In the genomic region with DNA sequence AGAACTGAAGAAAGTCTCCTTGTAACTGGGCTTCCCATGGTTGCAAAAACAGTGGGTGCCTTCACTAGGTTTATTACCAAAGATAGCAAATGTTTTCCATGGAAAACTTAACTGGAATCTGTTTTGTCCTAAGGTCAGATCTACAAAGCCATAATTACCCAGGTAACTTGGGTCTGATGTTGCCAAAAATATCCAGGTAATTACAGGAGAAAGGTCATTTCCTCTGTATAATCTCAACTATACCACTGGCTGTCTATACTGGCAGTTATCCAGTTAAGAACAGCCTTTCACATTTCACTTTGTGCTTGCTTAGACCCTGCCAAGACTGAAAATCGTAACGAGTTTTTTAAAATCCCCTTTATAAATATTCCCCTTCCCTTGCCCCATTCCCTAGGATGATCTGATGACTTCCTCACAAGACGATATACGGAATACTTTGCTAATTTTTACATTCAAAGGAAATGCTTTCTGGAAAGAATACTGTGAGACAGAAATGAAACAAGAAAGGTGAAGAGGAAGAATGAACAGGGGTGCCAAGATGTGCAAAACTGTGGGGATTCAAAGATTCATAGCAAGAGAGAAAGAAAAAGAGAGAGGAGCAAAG, we compare ENCODE assay signal across 8 cellular contexts.
A peak's percentile ranks its signal among the peaks of the same experiment; 100 is the strongest.
DNase-seq lines count a peak whose midpoint lies in the region; ATAC-seq, FAIRE-seq and TF ChIP-seq lines count a peak whose summit lies in the region.

No MANE protein-coding gene starts in this region.

- no peak overlapping the region for H3K9ac ChIP-seq in keratinocyte (ENCODE audit: control insufficient read depth, extremely low read depth, insufficient read depth, low read length)

- FAIRE-seq in keratinocyte (lab: Jason Lieb, UNC) (no peak), urothelium cell line (lab: Jason Lieb, UNC) (no peak)

- H3K4me1 Mint-ChIP-seq in T-helper 1 cell treated with Interleukin-12 subunit alpha and Interleukin-12 subunit beta and Interleukin-4 antibody, amounts not matched to agents 30 μg/mL and 1 μg/mL, for 36 hours (ENCODE audit: low read depth): peaks cover 15% of the 10 kb centered on the region
- H3K4me1 Mint-ChIP-seq in activated CD8-positive, alpha-beta T cell treated with anti-CD3 and anti-CD28 coated beads, Interleukin-2, amount 10 ng/mL, durations not matched to agents 7 days and 5 days (ENCODE audit: low read depth): peaks cover 60% of the 10 kb centered on the region
- H3K4me1 Mint-ChIP-seq in stimulated activated naive CD8-positive, alpha-beta T cell treated with anti-CD3 and anti-CD28 coated beads, Interleukin-15, amount 100 ng/mL, for 72 hours: peaks cover 50% of the 10 kb centered on the region

- CTCF ChIA-PET in activated CD8-positive, alpha-beta T cell treated with anti-CD3 and anti-CD28 coated beads, Interleukin-2, amount 10 ng/mL, durations not matched to agents 7 days and 5 days (lab: Charles Lee): interaction anchor here (0.7 to 4.8 kb wide), 23 partner anchors 11 to 395 kb away, joined by 3 to 58 read pairs (median 5); a partner anchor contains a TSS

- peaks cover 15% of the 10 kb centered on the region for H3K4me1 ChIP-seq in keratinocyte (ENCODE audit: control insufficient read depth, extremely low read depth, insufficient read depth, low read length)

- peak overlapping the region; percentile 90 for H2AFZ ChIP-seq in keratinocyte (ENCODE audit: control insufficient read depth, low read length)

- H3K27me3 Mint-ChIP-seq in T-helper 1 cell treated with Interleukin-12 subunit alpha and Interleukin-12 subunit beta and Interleukin-4 antibody, amounts not matched to agents 30 μg/mL and 1 μg/mL, for 36 hours (ENCODE audit: low read depth): peaks cover 75% of the 10 kb centered on the region
- peaks cover 5% of the 10 kb centered on the region for H3K27me3 Mint-ChIP-seq in activated CD8-positive, alpha-beta T cell treated with anti-CD3 and anti-CD28 coated beads, Interleukin-2, amount 10 ng/mL, durations not matched to agents 7 days and 5 days (ENCODE audit: low read depth)
- H3K27me3 Mint-ChIP-seq in stimulated activated naive CD8-positive, alpha-beta T cell treated with anti-CD3 and anti-CD28 coated beads, Interleukin-15, amount 100 ng/mL, for 72 hours: no peaks in the 10 kb centered on the region

- H3K36me3 Mint-ChIP-seq in T-helper 1 cell treated with Interleukin-12 subunit alpha and Interleukin-12 subunit beta and Interleukin-4 antibody, amounts not matched to agents 30 μg/mL and 1 μg/mL, for 36 hours (ENCODE audit: low read depth): no peaks in the 10 kb centered on the region
- H3K36me3 Mint-ChIP-seq in activated CD8-positive, alpha-beta T cell treated with anti-CD3 and anti-CD28 coated beads, Interleukin-2, amount 10 ng/mL, durations not matched to agents 7 days and 5 days (ENCODE audit: low read depth): no peaks in the 10 kb centered on the region

- no peak overlapping the region for H3K27ac Mint-ChIP-seq in T-helper 1 cell treated with Interleukin-12 subunit alpha and Interleukin-12 subunit beta and Interleukin-4 antibody, amounts not matched to agents 30 μg/mL and 1 μg/mL, for 36 hours
- H3K27ac Mint-ChIP-seq in activated CD8-positive, alpha-beta T cell treated with anti-CD3 and anti-CD28 coated beads, Interleukin-2, amount 10 ng/mL, durations not matched to agents 7 days and 5 days: peak overlapping the region; percentile 86
- H3K27ac Mint-ChIP-seq in stimulated activated naive CD8-positive, alpha-beta T cell treated with anti-CD3 and anti-CD28 coated beads, Interleukin-15, amount 100 ng/mL, for 72 hours: peak overlapping the region in 1 of 2 donors; percentile 98

- POLR2A ChIA-PET in activated CD8-positive, alpha-beta T cell treated with anti-CD3 and anti-CD28 coated beads, Interleukin-2, amount 10 ng/mL, durations not matched to agents 7 days and 5 days (lab: Charles Lee): interaction anchor here (0.7 to 1.3 kb wide), 3 partner anchors 47 to 105 kb away, joined by 3 to 8 read pairs (median 5); a partner anchor contains a TSS

- H3K9me3 ChIP-seq in keratinocyte (ENCODE audit: control insufficient read depth, low read depth, low read length): no peaks in the 10 kb centered on the region

- peak overlapping the region; percentile 78 for H3K4me3 Mint-ChIP-seq in T-helper 1 cell treated with Interleukin-12 subunit alpha and Interleukin-12 subunit beta and Interleukin-4 antibody, amounts not matched to agents 30 μg/mL and 1 μg/mL, for 36 hours
- peak overlapping the region; percentile 76 for H3K4me3 Mint-ChIP-seq in activated CD8-positive, alpha-beta T cell treated with anti-CD3 and anti-CD28 coated beads, Interleukin-2, amount 10 ng/mL, durations not matched to agents 7 days and 5 days
- H3K4me3 Mint-ChIP-seq in stimulated activated naive CD8-positive, alpha-beta T cell treated with anti-CD3 and anti-CD28 coated beads, Interleukin-15, amount 100 ng/mL, for 72 hours: peak overlapping the region; percentile 89 to 96

- ATAC-seq in activated CD8-positive, alpha-beta T cell treated with anti-CD3 and anti-CD28 coated beads, Interleukin-2, amount 10 ng/mL, durations not matched to agents 7 days and 5 days: no peak
- ATAC-seq in stimulated activated naive CD8-positive, alpha-beta T cell treated with anti-CD3 and anti-CD28 coated beads, Interleukin-15, amount 100 ng/mL, for 72 hours: no peak
- ATAC-seq in GM18511 (IDR thresholded peaks at IDR 0.05; ENCODE audit: unreplicated experiment): no peak

- H3K9me1 ChIP-seq in keratinocyte (ENCODE audit: control insufficient read depth, extremely low read depth, insufficient read depth, low read length): no peaks in the 10 kb centered on the region

- H3K9me3 Mint-ChIP-seq in T-helper 1 cell treated with Interleukin-12 subunit alpha and Interleukin-12 subunit beta and Interleukin-4 antibody, amounts not matched to agents 30 μg/mL and 1 μg/mL, for 36 hours: no peaks in the 10 kb centered on the region
- no peaks in the 10 kb centered on the region for H3K9me3 Mint-ChIP-seq in activated CD8-positive, alpha-beta T cell treated with anti-CD3 and anti-CD28 coated beads, Interleukin-2, amount 10 ng/mL, durations not matched to agents 7 days and 5 days (ENCODE audit: insufficient read depth)
- H3K9me3 Mint-ChIP-seq in stimulated activated naive CD8-positive, alpha-beta T cell treated with anti-CD3 and anti-CD28 coated beads, Interleukin-15, amount 100 ng/mL, for 72 hours: no peaks in the 10 kb centered on the region

- no peaks in the 10 kb centered on the region for H3K36me3 ChIP-seq in keratinocyte (ENCODE audit: control insufficient read depth in 2 of 2, extremely low read depth in 1 of 2, insufficient read depth in 2 of 2, low read length in 2 of 2)

- H3K27me3 ChIP-seq in keratinocyte (ENCODE audit: control insufficient read depth, extremely low read depth, insufficient read depth, low read length): no peaks in the 10 kb centered on the region

- H3K4me3 ChIP-seq in keratinocyte (ENCODE audit: control insufficient read depth in 2 of 3, extremely low read depth in 1 of 3, insufficient read depth in 2 of 3, low read depth in 1 of 3, low read length in 3 of 3): peak overlapping the region in 2 of 3 experiments; percentile 54 to 58

- dilution Hi-C loops in keratinocyte (cut with MboI; ENCODE audit: extremely low pct_ligation_motif_present, low sequenced_read_pairs): no loop called here

- no peak for TF ChIP-seq CTCF in keratinocyte (optimal IDR thresholded peaks at IDR 0.05 in 1 of 3, IDR thresholded peaks at IDR 0.05 in 1 of 3, conservative IDR thresholded peaks at IDR 0.05 in 1 of 3; ENCODE audit: extremely low read depth in 1 of 3, insufficient read depth in 2 of 3, low read length in 3 of 3)

- no peaks in the 10 kb centered on the region for H4K20me1 ChIP-seq in keratinocyte (ENCODE audit: control insufficient read depth, extremely low read depth, insufficient read depth, low read length)

- no peak overlapping the region for H3K27ac ChIP-seq in keratinocyte (ENCODE audit: control insufficient read depth, insufficient read depth, low read length)

- DNase-seq in T-helper 1 cell (no peak), keratinocyte (ENCODE audit: low read depth, low spot score) (no peak), SIG-M5 treated with dmso at 0.1 percent for 504 hours (lab: John Stamatoyannopoulos, UW; ENCODE audit: unreplicated experiment) (no peak), urothelium cell line (ENCODE audit: low spot score) (no peak)
- no peak for DNase-seq in activated CD8-positive, alpha-beta T cell treated with anti-CD3 and anti-CD28 coated beads, Interleukin-2, amount 10 ng/mL, durations not matched to agents 7 days and 5 days
- no peak for DNase-seq in stimulated activated naive CD8-positive, alpha-beta T cell treated with anti-CD3 and anti-CD28 coated beads, Interleukin-15, amount 100 ng/mL, for 72 hours

- H3K79me2 ChIP-seq in keratinocyte (ENCODE audit: control insufficient read depth, insufficient read depth, low read length): no peaks in the 10 kb centered on the region

- peak overlapping the region; percentile 89 for H3K4me2 ChIP-seq in keratinocyte (ENCODE audit: control insufficient read depth, extremely low read depth, insufficient read depth, low read depth, low read length)
